1 cellular context compared by ENCODE assay signal in the genomic region with DNA sequence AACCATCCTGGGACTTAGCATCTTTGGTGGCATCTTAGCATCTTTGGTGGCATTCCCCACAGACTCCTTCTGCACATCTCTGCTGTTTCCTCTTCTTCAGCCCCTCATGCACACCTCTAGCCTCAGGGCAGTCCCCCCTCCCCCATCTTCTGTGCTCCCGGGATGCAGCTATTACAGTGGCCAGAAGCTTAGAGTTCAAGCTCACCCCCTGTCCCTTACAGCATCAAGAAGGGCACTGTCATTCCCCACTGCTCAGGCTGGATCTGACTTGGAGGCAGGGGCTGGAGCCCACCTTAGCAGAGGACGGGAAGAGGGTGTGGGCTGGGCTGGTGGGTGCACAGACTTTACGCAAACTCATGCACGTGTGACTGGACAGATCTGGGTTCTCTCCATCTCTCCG.
TF ChIP-seq lines count a peak whose summit lies in the region.

No MANE protein-coding gene starts in this region.

TF ChIP-seq in A549, 52 proteins besides CTCF, POLR2A, EP300 and RAD21 (continued from another document):
- TF ChIP-seq NFE2L2 (conservative IDR thresholded peaks at IDR 0.05; ENCODE audit: low read length) (no peak), HOXB13 (CRISPR knock-in tag; IDR thresholded peaks at IDR 0.05; ENCODE audit: low read depth) (no peak), RARB (CRISPR knock-in tag; IDR thresholded peaks at IDR 0.05) (no peak), HOXA7 (CRISPR knock-in tag; IDR thresholded peaks at IDR 0.05) (no peak)
- TF ChIP-seq, protein P1, sequence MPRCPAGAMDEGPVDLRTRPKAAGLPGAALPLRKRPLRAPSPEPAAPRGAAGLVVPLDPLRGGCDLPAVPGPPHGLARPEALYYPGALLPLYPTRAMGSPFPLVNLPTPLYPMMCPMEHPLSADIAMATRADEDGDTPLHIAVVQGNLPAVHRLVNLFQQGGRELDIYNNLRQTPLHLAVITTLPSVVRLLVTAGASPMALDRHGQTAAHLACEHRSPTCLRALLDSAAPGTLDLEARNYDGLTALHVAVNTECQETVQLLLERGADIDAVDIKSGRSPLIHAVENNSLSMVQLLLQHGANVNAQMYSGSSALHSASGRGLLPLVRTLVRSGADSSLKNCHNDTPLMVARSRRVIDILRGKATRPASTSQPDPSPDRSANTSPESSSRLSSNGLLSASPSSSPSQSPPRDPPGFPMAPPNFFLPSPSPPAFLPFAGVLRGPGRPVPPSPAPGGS (IDR thresholded peaks at IDR 0.05): no peak
- TF ChIP-seq, protein P2, sequence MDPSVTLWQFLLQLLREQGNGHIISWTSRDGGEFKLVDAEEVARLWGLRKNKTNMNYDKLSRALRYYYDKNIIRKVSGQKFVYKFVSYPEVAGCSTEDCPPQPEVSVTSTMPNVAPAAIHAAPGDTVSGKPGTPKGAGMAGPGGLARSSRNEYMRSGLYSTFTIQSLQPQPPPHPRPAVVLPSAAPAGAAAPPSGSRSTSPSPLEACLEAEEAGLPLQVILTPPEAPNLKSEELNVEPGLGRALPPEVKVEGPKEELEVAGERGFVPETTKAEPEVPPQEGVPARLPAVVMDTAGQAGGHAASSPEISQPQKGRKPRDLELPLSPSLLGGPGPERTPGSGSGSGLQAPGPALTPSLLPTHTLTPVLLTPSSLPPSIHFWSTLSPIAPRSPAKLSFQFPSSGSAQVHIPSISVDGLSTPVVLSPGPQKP (IDR thresholded peaks at IDR 0.05; ENCODE audit: low read depth, low read length): no peak
